In genomic region chr11:57819272-57819979, GRCh38 we compare ENCODE assay signal across 23 cellular contexts.
"Had no signal": no experiment of that assay in that cellular context is flagged by ENCODE, and none has a peak within 500 bp of the region (broad histone marks: within the 10 kb centered on the region; RNA-seq: fewer than 3 reads in every experiment).

No MANE protein-coding gene starts in this region.

- H3K36me3 Mint-ChIP-seq: activated naive CD4-positive, alpha-beta T cell treated with anti-CD3 and anti-CD28 coated beads, Interleukin-2, amount 50 U/mL, for 72 hours; natural killer cell had no signal

- H3K4me3 ChIP-seq: coronary artery, dorsolateral prefrontal cortex, gastrocnemius medialis, lower lobe of right lung, tibial nerve had no signal

- H3K4me3 Mint-ChIP-seq: activated CD4-positive, alpha-beta T cell treated with anti-CD3 and anti-CD28 coated beads for 36 hours; activated T-cell treated with anti-CD3 and anti-CD28 coated beads, Interleukin-2, amount 50 U/mL, for 72 hours; natural killer cell; stimulated activated naive B cell treated with anti-CD40 and anti-IgM and Interleukin-4, amounts not matched to agents 10 μg/mL and 1 μg/mL and 100 μg/mL, for 72 hours had no signal

- H3K4me1 ChIP-seq: gastrocnemius medialis, tibial nerve had no signal

- FAIRE-seq: bronchial epithelial cell, keratinocyte had no signal

- H3K9me3 ChIP-seq: gastrocnemius medialis, lower lobe of right lung, tibial nerve had no signal

- H3K27me3 Mint-ChIP-seq: stimulated activated naive B cell treated with anti-CD40 and anti-IgM and Interleukin-4, amounts not matched to agents 10 μg/mL and 1 μg/mL and 100 μg/mL, for 72 hours had no signal

- H3K27ac ChIP-seq: coronary artery, gastrocnemius medialis, lower lobe of right lung, tibial nerve had no signal

- ATAC-seq: activated CD4-positive, alpha-beta T cell treated with anti-CD3 and anti-CD28 coated beads for 36 hours; activated naive CD4-positive, alpha-beta T cell treated with anti-CD3 and anti-CD28 coated beads, Interleukin-2, amount 50 U/mL, for 72 hours; activated T-cell treated with anti-CD3 and anti-CD28 coated beads, Interleukin-2, amount 50 U/mL, for 72 hours; gastrocnemius medialis; left cardiac atrium; natural killer cell; stimulated activated naive B cell treated with anti-CD40 and anti-IgM and Interleukin-4, amounts not matched to agents 10 μg/mL and 1 μg/mL and 100 μg/mL, for 72 hours had no signal

- H3K27ac Mint-ChIP-seq: activated CD4-positive, alpha-beta T cell treated with anti-CD3 and anti-CD28 coated beads for 36 hours; activated naive CD4-positive, alpha-beta T cell treated with anti-CD3 and anti-CD28 coated beads, Interleukin-2, amount 50 U/mL, for 72 hours; activated T-cell treated with anti-CD3 and anti-CD28 coated beads, Interleukin-2, amount 50 U/mL, for 72 hours; natural killer cell; stimulated activated naive B cell treated with anti-CD40 and anti-IgM and Interleukin-4, amounts not matched to agents 10 μg/mL and 1 μg/mL and 100 μg/mL, for 72 hours had no signal

- DNase-seq: activated CD4-positive, alpha-beta T cell treated with anti-CD3 and anti-CD28 coated beads for 36 hours; activated CD4-positive, alpha-beta T cell treated with anti-CD3 and anti-CD28 coated beads, Interleukin-2, amount 50 U/mL, for 4 hours; activated CD4-positive, CD25-positive, alpha-beta regulatory T cell; activated naive CD4-positive, alpha-beta T cell; activated T-cell treated with anti-CD3 and anti-CD28 coated beads for 4 hours; activated T-cell treated with anti-CD3 and anti-CD28 coated beads, Interleukin-2, amount 50 U/mL, for 72 hours; cerebellar nuclear complex; dorsolateral prefrontal cortex; effector memory CD4-positive, alpha-beta T cell; gastrocnemius medialis; glutamatergic neuron; left cardiac atrium; lower lobe of right lung; mesendoderm; natural killer cell; stimulated activated CD4-positive, alpha-beta T cell treated with anti-CD3 and anti-CD28 coated beads, Interleukin-15, amount 100 ng/mL, for 24 hours; stimulated activated CD4-positive, alpha-beta T cell treated with anti-CD3 and anti-CD28 coated beads, Interleukin-2, amount 100 ng/mL, for 24 hours; stimulated activated naive B cell treated with anti-CD40 and anti-IgM and Interleukin-4, amounts not matched to agents 10 μg/mL and 1 μg/mL and 100 μg/mL, for 72 hours had no signal

- H3K9me3 Mint-ChIP-seq: activated naive CD4-positive, alpha-beta T cell treated with anti-CD3 and anti-CD28 coated beads, Interleukin-2, amount 50 U/mL, for 72 hours; activated T-cell treated with anti-CD3 and anti-CD28 coated beads, Interleukin-2, amount 50 U/mL, for 72 hours; natural killer cell; stimulated activated naive B cell treated with anti-CD40 and anti-IgM and Interleukin-4, amounts not matched to agents 10 μg/mL and 1 μg/mL and 100 μg/mL, for 72 hours had no signal

- H3K27me3 ChIP-seq: dorsolateral prefrontal cortex, gastrocnemius medialis, tibial nerve had no signal

- H3K4me1 Mint-ChIP-seq: natural killer cell had no signal
